1 cellular context compared by ENCODE assay signal in genomic region chr4:38320833-38321232, GRCh38.
TF ChIP-seq lines count a peak whose summit lies in the region.

No MANE protein-coding gene starts in this region.

TF ChIP-seq in GM12878, 131 proteins besides CTCF, POLR2A, EP300 and RAD21:
- TF ChIP-seq ATF2 (IDR thresholded peaks at IDR 0.05; ENCODE audit: low read length) (peak; percentile 49; the same call in 1 of the 2 replicates), KDM1A (IDR thresholded peaks at IDR 0.05; ENCODE audit: borderline replicate concordance) (no peak), SRF (IDR thresholded peaks at IDR 0.05; ENCODE audit: low read depth in 2 of 2, low read length in 2 of 2) (no peak), CEBPZ (IDR thresholded peaks at IDR 0.05; ENCODE audit: low read depth, low read length) (no peak), BACH1 (IDR thresholded peaks at IDR 0.05; ENCODE audit: borderline replicate concordance) (no peak), BRCA1 (IDR thresholded peaks at IDR 0.05; ENCODE audit: low read depth, low read length) (no peak), RUNX3 (IDR thresholded peaks at IDR 0.05; ENCODE audit: low read length) (peak; percentile 36; the same call in 1 of the 2 replicates)
- TF ChIP-seq, protein P1, sequence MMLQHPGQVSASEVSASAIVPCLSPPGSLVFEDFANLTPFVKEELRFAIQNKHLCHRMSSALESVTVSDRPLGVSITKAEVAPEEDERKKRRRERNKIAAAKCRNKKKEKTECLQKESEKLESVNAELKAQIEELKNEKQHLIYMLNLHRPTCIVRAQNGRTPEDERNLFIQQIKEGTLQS (IDR thresholded peaks at IDR 0.05; ENCODE audit: borderline replicate concordance, extremely low read depth, low read depth, low read length): no peak
